Comparison of ENCODE assay signal across 1 cellular context in the genomic region with DNA sequence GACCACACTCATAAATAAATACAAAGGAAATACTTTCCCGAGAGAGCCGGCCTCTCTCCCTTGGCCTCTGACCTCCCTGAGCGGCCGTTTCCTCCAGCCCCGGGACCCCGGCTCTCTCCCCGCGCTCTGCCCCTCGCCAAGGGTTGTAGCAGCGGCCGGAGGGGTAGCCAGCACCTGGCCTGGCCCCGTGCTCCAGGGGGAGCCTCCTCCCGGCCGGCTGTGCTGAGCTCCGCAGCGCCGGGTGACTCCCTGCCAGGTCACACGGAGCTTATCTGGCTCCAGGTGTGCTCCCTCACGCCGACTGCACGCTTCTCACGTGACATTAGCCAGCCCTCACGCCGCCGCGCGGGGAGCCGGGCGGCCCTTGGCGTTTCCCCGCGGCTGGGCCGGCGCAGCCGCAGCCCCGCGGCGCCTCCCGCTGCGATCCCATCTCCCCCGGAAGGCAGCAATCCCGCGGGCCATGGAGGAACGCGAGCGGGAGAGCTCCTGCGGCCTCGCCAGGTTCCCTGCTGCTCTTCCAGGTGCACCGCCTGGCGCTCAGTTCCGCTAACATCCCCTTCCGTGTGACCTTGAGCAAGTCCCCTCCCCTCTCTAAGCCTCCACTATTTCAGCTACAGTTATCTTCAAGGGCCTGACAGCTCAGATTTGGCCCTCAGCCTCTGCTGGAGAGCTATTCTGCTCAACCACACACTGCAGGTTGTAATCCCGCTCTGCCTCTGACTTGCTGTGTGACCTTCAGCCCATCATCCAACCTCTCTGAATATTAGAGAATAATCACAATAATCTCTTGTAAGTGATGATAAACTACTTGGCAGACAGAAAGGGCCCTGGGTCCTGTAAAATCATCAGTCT.
TF ChIP-seq lines count a peak whose summit lies in the region.

No MANE protein-coding gene starts in this region.

TF ChIP-seq in HepG2, 621 proteins besides CTCF, POLR2A, EP300 and RAD21 (continued from another document and continues in another):
- TF ChIP-seq ARNT2 (CRISPR knock-in tag; IDR thresholded peaks at IDR 0.05; ENCODE audit: low read depth) (peak; percentile 14; the same call in 1 of the 2 replicates), ZNF713 (CRISPR knock-in tag; IDR thresholded peaks at IDR 0.05) (no peak), STAG1 (CRISPR knock-in tag; IDR thresholded peaks at IDR 0.05) (no peak), ZNF660 (CRISPR knock-in tag; IDR thresholded peaks at IDR 0.05; ENCODE audit: borderline replicate concordance, low read depth) (no peak), MAFK (conservative IDR thresholded peaks at IDR 0.05 in 1 of 2, IDR thresholded peaks at IDR 0.05 in 1 of 2; ENCODE audit: low read length in 2 of 2) (no peak), CHD4 (IDR thresholded peaks at IDR 0.05; ENCODE audit: borderline replicate concordance, low read length) (no peak), CBX1 (IDR thresholded peaks at IDR 0.05; ENCODE audit: low read depth) (no peak), RXRB (CRISPR knock-in tag; IDR thresholded peaks at IDR 0.05; ENCODE audit: borderline replicate concordance) (peak; percentile 24), ZNF264 (CRISPR knock-in tag; IDR thresholded peaks at IDR 0.05) (no peak), ZNF841 (CRISPR knock-in tag; IDR thresholded peaks at IDR 0.05; ENCODE audit: borderline replicate concordance) (no peak), KDM1A (CRISPR knock-in tag; IDR thresholded peaks at IDR 0.05) (peak; percentile 80), DMAP1 (CRISPR knock-in tag; IDR thresholded peaks at IDR 0.05) (peak; percentile 69), ZNF839 (CRISPR knock-in tag; IDR thresholded peaks at IDR 0.05; ENCODE audit: borderline replicate concordance) (no peak), ZNF124 (CRISPR knock-in tag; IDR thresholded peaks at IDR 0.05) (no peak), REPIN1 (CRISPR knock-in tag; IDR thresholded peaks at IDR 0.05; ENCODE audit: borderline replicate concordance, low read depth) (0 out of 2 replicates have a peak, but pooled peaks have one; percentile 41), ZNF788 (CRISPR knock-in tag; IDR thresholded peaks at IDR 0.05; ENCODE audit: borderline replicate concordance) (peak; percentile 22), BRD4 (CRISPR knock-in tag; IDR thresholded peaks at IDR 0.05) (no peak), ZNF782 (CRISPR knock-in tag; IDR thresholded peaks at IDR 0.05; ENCODE audit: borderline replicate concordance) (no peak), GPN1 (CRISPR knock-in tag; IDR thresholded peaks at IDR 0.05; ENCODE audit: borderline replicate concordance) (no peak), ZSCAN25 (CRISPR knock-in tag; IDR thresholded peaks at IDR 0.05) (peak; percentile 66), SOX5 (CRISPR knock-in tag; IDR thresholded peaks at IDR 0.05; ENCODE audit: borderline replicate concordance) (peak; percentile 45), ZNF30 (CRISPR knock-in tag; IDR thresholded peaks at IDR 0.05) (no peak), DNMT1 (CRISPR knock-in tag; IDR thresholded peaks at IDR 0.05) (peak; percentile 27; the same call in 1 of the 2 replicates), AKAP8 (CRISPR knock-in tag; IDR thresholded peaks at IDR 0.05) (no peak; the same call in 1 of the 2 replicates), POLR2AphosphoS2 (IDR thresholded peaks at IDR 0.05; ENCODE audit: low read depth, low read length) (no peak), ZNF766 (CRISPR knock-in tag; IDR thresholded peaks at IDR 0.05; ENCODE audit: borderline replicate concordance) (no peak)
- TF ChIP-seq, protein P1, sequence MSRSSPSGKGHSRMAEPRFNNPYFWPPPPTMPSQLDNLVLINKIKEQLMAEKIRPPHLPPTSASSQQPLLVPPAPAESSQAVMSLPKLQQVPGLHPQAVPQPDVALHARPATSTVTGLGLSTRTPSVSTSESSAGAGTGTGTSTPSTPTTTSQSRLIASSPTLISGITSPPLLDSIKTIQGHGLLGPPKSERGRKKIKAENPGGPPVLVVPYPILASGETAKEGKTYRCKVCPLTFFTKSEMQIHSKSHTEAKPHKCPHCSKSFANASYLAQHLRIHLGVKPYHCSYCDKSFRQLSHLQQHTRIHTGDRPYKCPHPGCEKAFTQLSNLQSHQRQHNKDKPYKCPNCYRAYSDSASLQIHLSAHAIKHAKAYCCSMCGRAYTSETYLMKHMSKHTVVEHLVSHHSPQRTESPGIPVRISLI (CRISPR knock-in tag; IDR thresholded peaks at IDR 0.05; ENCODE audit: borderline replicate concordance): no peak; the same call in 1 of the 2 replicates
- TF ChIP-seq, protein P2, sequence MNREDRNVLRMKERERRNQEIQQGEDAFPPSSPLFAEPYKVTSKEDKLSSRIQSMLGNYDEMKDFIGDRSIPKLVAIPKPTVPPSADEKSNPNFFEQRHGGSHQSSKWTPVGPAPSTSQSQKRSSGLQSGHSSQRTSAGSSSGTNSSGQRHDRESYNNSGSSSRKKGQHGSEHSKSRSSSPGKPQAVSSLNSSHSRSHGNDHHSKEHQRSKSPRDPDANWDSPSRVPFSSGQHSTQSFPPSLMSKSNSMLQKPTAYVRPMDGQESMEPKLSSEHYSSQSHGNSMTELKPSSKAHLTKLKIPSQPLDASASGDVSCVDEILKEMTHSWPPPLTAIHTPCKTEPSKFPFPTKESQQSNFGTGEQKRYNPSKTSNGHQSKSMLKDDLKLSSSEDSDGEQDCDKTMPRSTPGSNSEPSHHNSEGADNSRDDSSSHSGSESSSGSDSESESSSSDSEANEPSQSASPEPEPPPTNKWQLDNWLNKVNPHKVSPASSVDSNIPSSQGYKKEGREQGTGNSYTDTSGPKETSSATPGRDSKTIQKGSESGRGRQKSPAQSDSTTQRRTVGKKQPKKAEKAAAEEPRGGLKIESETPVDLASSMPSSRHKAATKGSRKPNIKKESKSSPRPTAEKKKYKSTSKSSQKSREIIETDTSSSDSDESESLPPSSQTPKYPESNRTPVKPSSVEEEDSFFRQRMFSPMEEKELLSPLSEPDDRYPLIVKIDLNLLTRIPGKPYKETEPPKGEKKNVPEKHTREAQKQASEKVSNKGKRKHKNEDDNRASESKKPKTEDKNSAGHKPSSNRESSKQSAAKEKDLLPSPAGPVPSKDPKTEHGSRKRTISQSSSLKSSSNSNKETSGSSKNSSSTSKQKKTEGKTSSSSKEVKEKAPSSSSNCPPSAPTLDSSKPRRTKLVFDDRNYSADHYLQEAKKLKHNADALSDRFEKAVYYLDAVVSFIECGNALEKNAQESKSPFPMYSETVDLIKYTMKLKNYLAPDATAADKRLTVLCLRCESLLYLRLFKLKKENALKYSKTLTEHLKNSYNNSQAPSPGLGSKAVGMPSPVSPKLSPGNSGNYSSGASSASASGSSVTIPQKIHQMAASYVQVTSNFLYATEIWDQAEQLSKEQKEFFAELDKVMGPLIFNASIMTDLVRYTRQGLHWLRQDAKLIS (CRISPR knock-in tag; IDR thresholded peaks at IDR 0.05): no peak
- TF ChIP-seq, protein P3, sequence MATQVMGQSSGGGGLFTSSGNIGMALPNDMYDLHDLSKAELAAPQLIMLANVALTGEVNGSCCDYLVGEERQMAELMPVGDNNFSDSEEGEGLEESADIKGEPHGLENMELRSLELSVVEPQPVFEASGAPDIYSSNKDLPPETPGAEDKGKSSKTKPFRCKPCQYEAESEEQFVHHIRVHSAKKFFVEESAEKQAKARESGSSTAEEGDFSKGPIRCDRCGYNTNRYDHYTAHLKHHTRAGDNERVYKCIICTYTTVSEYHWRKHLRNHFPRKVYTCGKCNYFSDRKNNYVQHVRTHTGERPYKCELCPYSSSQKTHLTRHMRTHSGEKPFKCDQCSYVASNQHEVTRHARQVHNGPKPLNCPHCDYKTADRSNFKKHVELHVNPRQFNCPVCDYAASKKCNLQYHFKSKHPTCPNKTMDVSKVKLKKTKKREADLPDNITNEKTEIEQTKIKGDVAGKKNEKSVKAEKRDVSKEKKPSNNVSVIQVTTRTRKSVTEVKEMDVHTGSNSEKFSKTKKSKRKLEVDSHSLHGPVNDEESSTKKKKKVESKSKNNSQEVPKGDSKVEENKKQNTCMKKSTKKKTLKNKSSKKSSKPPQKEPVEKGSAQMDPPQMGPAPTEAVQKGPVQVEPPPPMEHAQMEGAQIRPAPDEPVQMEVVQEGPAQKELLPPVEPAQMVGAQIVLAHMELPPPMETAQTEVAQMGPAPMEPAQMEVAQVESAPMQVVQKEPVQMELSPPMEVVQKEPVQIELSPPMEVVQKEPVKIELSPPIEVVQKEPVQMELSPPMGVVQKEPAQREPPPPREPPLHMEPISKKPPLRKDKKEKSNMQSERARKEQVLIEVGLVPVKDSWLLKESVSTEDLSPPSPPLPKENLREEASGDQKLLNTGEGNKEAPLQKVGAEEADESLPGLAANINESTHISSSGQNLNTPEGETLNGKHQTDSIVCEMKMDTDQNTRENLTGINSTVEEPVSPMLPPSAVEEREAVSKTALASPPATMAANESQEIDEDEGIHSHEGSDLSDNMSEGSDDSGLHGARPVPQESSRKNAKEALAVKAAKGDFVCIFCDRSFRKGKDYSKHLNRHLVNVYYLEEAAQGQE (IDR thresholded peaks at IDR 0.05; ENCODE audit: borderline replicate concordance in 1 of 2, low read depth in 1 of 2, low read length in 2 of 2): no peak
- TF ChIP-seq, protein P4, sequence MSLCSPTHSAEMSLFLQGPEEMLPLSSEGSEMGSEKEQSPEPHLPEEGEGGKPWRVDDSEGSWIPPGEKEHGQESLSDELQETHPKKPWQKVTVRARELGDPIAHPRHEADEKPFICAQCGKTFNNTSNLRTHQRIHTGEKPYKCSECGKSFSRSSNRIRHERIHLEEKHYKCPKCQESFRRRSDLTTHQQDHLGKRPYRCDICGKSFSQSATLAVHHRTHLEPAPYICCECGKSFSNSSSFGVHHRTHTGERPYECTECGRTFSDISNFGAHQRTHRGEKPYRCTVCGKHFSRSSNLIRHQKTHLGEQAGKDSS (CRISPR knock-in tag; IDR thresholded peaks at IDR 0.05; ENCODE audit: borderline replicate concordance, low read depth): 0 out of 2 replicates have a peak, but pooled peaks have one; percentile 40
- TF ChIP-seq, protein P5, sequence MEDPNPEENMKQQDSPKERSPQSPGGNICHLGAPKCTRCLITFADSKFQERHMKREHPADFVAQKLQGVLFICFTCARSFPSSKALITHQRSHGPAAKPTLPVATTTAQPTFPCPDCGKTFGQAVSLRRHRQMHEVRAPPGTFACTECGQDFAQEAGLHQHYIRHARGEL (CRISPR knock-in tag; IDR thresholded peaks at IDR 0.05): no peak
- TF ChIP-seq, protein P6, sequence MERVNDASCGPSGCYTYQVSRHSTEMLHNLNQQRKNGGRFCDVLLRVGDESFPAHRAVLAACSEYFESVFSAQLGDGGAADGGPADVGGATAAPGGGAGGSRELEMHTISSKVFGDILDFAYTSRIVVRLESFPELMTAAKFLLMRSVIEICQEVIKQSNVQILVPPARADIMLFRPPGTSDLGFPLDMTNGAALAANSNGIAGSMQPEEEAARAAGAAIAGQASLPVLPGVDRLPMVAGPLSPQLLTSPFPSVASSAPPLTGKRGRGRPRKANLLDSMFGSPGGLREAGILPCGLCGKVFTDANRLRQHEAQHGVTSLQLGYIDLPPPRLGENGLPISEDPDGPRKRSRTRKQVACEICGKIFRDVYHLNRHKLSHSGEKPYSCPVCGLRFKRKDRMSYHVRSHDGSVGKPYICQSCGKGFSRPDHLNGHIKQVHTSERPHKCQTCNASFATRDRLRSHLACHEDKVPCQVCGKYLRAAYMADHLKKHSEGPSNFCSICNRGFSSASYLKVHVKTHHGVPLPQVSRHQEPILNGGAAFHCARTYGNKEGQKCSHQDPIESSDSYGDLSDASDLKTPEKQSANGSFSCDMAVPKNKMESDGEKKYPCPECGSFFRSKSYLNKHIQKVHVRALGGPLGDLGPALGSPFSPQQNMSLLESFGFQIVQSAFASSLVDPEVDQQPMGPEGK (CRISPR knock-in tag; IDR thresholded peaks at IDR 0.05): peak; percentile 73
- TF ChIP-seq, protein P7, sequence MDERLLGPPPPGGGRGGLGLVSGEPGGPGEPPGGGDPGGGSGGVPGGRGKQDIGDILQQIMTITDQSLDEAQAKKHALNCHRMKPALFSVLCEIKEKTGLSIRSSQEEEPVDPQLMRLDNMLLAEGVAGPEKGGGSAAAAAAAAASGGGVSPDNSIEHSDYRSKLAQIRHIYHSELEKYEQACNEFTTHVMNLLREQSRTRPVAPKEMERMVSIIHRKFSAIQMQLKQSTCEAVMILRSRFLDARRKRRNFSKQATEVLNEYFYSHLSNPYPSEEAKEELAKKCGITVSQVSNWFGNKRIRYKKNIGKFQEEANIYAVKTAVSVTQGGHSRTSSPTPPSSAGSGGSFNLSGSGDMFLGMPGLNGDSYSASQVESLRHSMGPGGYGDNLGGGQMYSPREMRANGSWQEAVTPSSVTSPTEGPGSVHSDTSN (CRISPR knock-in tag; IDR thresholded peaks at IDR 0.05): no peak
